20 cellular contexts compared by ENCODE assay signal in the genomic region with DNA sequence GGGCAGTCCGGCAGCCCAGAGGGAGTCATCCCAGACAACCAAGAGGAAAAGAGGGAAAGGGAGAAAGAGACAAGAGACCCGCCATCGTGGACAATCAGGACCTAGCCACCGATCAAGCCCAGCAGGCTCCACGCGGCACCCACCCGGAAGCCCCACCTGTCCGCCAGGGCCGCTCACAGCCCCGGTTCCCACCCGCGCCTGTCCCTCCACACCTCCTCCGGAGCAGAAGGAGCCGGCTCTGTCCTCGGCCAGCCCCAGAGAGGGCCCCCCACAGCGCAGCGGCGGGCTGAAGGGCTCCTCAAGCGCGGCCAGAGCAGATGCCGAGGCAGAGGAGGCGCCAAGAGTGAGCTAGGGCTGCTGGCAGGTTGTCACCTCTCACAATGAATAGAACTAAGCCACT.
"Had no signal": no experiment of that assay in that cellular context is flagged by ENCODE, and none has a peak within 500 bp of the region (broad histone marks: within the 10 kb centered on the region; RNA-seq: fewer than 3 reads in every experiment).

No MANE protein-coding gene starts in this region.

- ATAC-seq: heart left ventricle; mucosa of descending colon; naive thymus-derived CD8-positive, alpha-beta T cell; psoas muscle; sciatic nerve; stimulated activated naive B cell treated with anti-CD40 and anti-IgM and Interleukin-4, amounts not matched to agents 10 μg/mL and 1 μg/mL and 100 μg/mL, for 72 hours; stimulated activated naive CD8-positive, alpha-beta T cell treated with anti-CD3 and anti-CD28 coated beads, Interleukin-15, amount 100 ng/mL, for 72 hours had no signal

- H3K4me2 ChIP-seq: neural progenitor cell had no signal

- H2AFZ ChIP-seq: neural progenitor cell had no signal

- H3K9ac ChIP-seq: neural progenitor cell had no signal

- H3K36me3 ChIP-seq: heart left ventricle, neural progenitor cell, thoracic aorta, transverse colon had no signal

- H3K27me3 ChIP-seq: dorsolateral prefrontal cortex, heart left ventricle, neural progenitor cell, transverse colon had no signal

- DNase-seq: cortex of kidney; effector CD8-positive, alpha-beta T cell; heart left ventricle; hippocampal formation; kidney glomerular epithelial cell; mammary epithelial cell; mucosa of descending colon; naive thymus-derived CD8-positive, alpha-beta T cell; occipital lobe; retina; stimulated activated CD4-positive, alpha-beta T cell treated with anti-CD3 and anti-CD28 coated beads, Interleukin-2, amount 100 ng/mL, for 24 hours; stimulated activated CD4-positive, alpha-beta T cell treated with anti-CD3 and anti-CD28 coated beads, Interleukin-4, amount 100 ng/mL, for 4 hours; stimulated activated naive B cell treated with anti-CD40 and anti-IgM and Interleukin-4, amounts not matched to agents 10 μg/mL and 1 μg/mL and 100 μg/mL, for 72 hours; stimulated activated naive CD8-positive, alpha-beta T cell treated with anti-CD3 and anti-CD28 coated beads, Interleukin-15, amount 100 ng/mL, for 72 hours; transverse colon had no signal

- H3K4me3 ChIP-seq: dorsolateral prefrontal cortex, heart left ventricle, mucosa of descending colon, neural progenitor cell, psoas muscle, thoracic aorta, transverse colon had no signal

- H3K27ac ChIP-seq: dorsolateral prefrontal cortex, heart left ventricle, neural progenitor cell, psoas muscle, thoracic aorta, transverse colon had no signal

- H3K9me3 ChIP-seq: mucosa of descending colon, psoas muscle, thoracic aorta, transverse colon had no signal

- H3K4me1 ChIP-seq: heart left ventricle, neural progenitor cell, psoas muscle, transverse colon had no signal
